In genomic region chr17:18858567-18859245, GRCh38 we compare ENCODE assay signal across 8 cellular contexts. TPM values are rescaled to one million over a fixed set of nuclear protein-coding genes. Genes with fewer than 3 reads are reported as not detected.
DNase-seq lines count a peak whose midpoint lies in the region; ATAC-seq and TF ChIP-seq lines count a peak whose summit lies in the region.

No MANE protein-coding gene starts in this region.

- H3K4me3 ChIP-seq in GM12865 (ENCODE audit: low read depth, low read length) (peak overlapping the region; percentile 95), RWPE2 (ENCODE audit: severe bottlenecking) (peak overlapping the region; percentile 54), fibroblast of lung (replicated peaks in 1 of 4; ENCODE audit: control extremely low read depth in 1 of 4, insufficient read depth in 1 of 4, low read depth in 3 of 4, low read length in 4 of 4) (peak overlapping the region; percentile 62 to 82 (median 70)), psoas muscle (peak overlapping the region; percentile 86)

- H4K20me1 ChIP-seq in fibroblast of lung (ENCODE audit: control insufficient read depth, extremely low read depth, insufficient read depth, low read length) = no peaks in the 10 kb centered on the region

- peak overlapping the region; percentile 74 for H3K9ac ChIP-seq in fibroblast of lung (ENCODE audit: insufficient read depth, low read length)

- H3K4me1 ChIP-seq in RWPE2 (ENCODE audit: insufficient read depth, poor library complexity, severe bottlenecking) (peaks cover 6% of the 10 kb centered on the region), fibroblast of lung (ENCODE audit: control insufficient read depth, extremely low read depth, insufficient read depth, low read length) (peaks cover 2% of the 10 kb centered on the region), psoas muscle (peaks cover 19% of the 10 kb centered on the region)

- DNase-seq in GM12865 (ENCODE audit: low read depth) (no peak), RWPE2 (ENCODE audit: low spot score) (no peak), fibroblast of lung (ENCODE audit: low read depth in 2 of 2) (no peak), psoas muscle (no peak), NCI-H1048 (lab: John Stamatoyannopoulos, UW) (no peak)

- no peak for ATAC-seq in RWPE2 (ENCODE audit: low read depth)
- no peak for ATAC-seq in psoas muscle
- no peak for ATAC-seq in GM19328 (IDR thresholded peaks at IDR 0.05; ENCODE audit: unreplicated experiment)
- ATAC-seq in GM18861 (IDR thresholded peaks at IDR 0.05; ENCODE audit: unreplicated experiment) = no peak
- ATAC-seq in HG02763 (IDR thresholded peaks at IDR 0.05; ENCODE audit: unreplicated experiment) = no peak

- WGBS in psoas muscle, 3 donors = 15 to 24% (median 18%) methylated on average over 12 of the region's 12 CpGs

- H3K9me3 ChIP-seq in RWPE2 (ENCODE audit: severe bottlenecking) (no peaks in the 10 kb centered on the region), fibroblast of lung (ENCODE audit: control insufficient read depth, insufficient read depth, low read depth, low read length) (no peaks in the 10 kb centered on the region), psoas muscle (no peaks in the 10 kb centered on the region)

- H3K79me2 ChIP-seq in fibroblast of lung (ENCODE audit: control insufficient read depth, insufficient read depth, low read length) = peaks cover 13% of the 10 kb centered on the region

- peak overlapping the region; percentile 79 for H3K4me2 ChIP-seq in fibroblast of lung (ENCODE audit: extremely low read depth, insufficient read depth, low read length)

- H3K36me3 ChIP-seq in RWPE2 (ENCODE audit: low read depth) (no peaks in the 10 kb centered on the region), fibroblast of lung (ENCODE audit: control insufficient read depth, insufficient read depth, low read length) (no peaks in the 10 kb centered on the region), psoas muscle (ENCODE audit: insufficient read depth in 1 of 2, low read depth in 1 of 2) (no peaks in the 10 kb centered on the region)

- peak overlapping the region; percentile 53 for H2AFZ ChIP-seq in fibroblast of lung (ENCODE audit: low read length)

- TF ChIP-seq CTCF in GM12865 (IDR thresholded peaks at IDR 0.05; ENCODE audit: insufficient read depth, low read depth, low read length, missing control alignments) (no peak), RWPE2 (IDR thresholded peaks at IDR 0.05; ENCODE audit: poor library complexity, severe bottlenecking) (no peak), fibroblast of lung (conservative IDR thresholded peaks at IDR 0.05 in 1 of 2, IDR thresholded peaks at IDR 0.05 in 1 of 2; ENCODE audit: low read depth in 1 of 2, low read length in 2 of 2) (no peak), psoas muscle (IDR thresholded peaks at IDR 0.05) (no peak)

- peak overlapping the region; percentile 38 for H3K27ac ChIP-seq in RWPE2 (ENCODE audit: poor library complexity, severe bottlenecking)
- peak overlapping the region; percentile 64 for H3K27ac ChIP-seq in fibroblast of lung (ENCODE audit: insufficient read depth, low read length)
- peak overlapping the region; percentile 90 for H3K27ac ChIP-seq in psoas muscle

- intact Hi-C loops in psoas muscle (cut with DNase I) = no loop called here

- no peaks in the 10 kb centered on the region for H3K27me3 ChIP-seq in RWPE2 (ENCODE audit: insufficient read depth, poor library complexity, severe bottlenecking)
- H3K27me3 ChIP-seq in fibroblast of lung (ENCODE audit: control insufficient read depth, insufficient read depth, low read length) = no peaks in the 10 kb centered on the region
- no peaks in the 10 kb centered on the region for H3K27me3 ChIP-seq in psoas muscle (ENCODE audit: insufficient read depth in 3 of 3, low read length in 2 of 3)

RNA-seq across cellular contexts. Expression of gene PRPSAP2, which starts 0.8 kb away (rescaled TPM):
- total RNA-seq in fibroblast of lung (37.8 and 47.4 TPM in 2 replicates), psoas muscle (10 to 100 TPM in 3 of 4 donors, 1 to 10 TPM in 1; 8.7 to 11.1 (median 10.4) TPM)
- polyA plus RNA-seq in fibroblast of lung (23.1 and 24.0 TPM in 2 replicates), psoas muscle (10 to 100 TPM in 1 of 3 donors, 1 to 10 TPM in 2; 8.2 to 13.2 (median 8.4) TPM)
- polyA plus RNA-seq in fibroblast of lung (2012) = 16.7 and 19.8 TPM in 2 replicates
- polyA minus RNA-seq in fibroblast of lung (ENCODE audit: low replicate concordance) = 6.0 and 10.2 TPM in 2 replicates

Comparison
In these comparisons a context has a peak if more than half of its experiments do, and no peak if none do; other contexts are left out.
1. H3K27ac ChIP-seq: peak in every context shown above with its lines; median percentile 90 in psoas muscle; 64 in fibroblast of lung; 38 in RWPE2.